In genomic region chr6:43575105-43575771, GRCh38 we compare ENCODE assay signal across 1 cellular context.
TF ChIP-seq lines count a peak whose summit lies in the region.

No MANE protein-coding gene starts in this region.

TF ChIP-seq in HepG2, 621 proteins besides CTCF, POLR2A, EP300 and RAD21 (continued from another document and continues in another):
- TF ChIP-seq, protein P1, sequence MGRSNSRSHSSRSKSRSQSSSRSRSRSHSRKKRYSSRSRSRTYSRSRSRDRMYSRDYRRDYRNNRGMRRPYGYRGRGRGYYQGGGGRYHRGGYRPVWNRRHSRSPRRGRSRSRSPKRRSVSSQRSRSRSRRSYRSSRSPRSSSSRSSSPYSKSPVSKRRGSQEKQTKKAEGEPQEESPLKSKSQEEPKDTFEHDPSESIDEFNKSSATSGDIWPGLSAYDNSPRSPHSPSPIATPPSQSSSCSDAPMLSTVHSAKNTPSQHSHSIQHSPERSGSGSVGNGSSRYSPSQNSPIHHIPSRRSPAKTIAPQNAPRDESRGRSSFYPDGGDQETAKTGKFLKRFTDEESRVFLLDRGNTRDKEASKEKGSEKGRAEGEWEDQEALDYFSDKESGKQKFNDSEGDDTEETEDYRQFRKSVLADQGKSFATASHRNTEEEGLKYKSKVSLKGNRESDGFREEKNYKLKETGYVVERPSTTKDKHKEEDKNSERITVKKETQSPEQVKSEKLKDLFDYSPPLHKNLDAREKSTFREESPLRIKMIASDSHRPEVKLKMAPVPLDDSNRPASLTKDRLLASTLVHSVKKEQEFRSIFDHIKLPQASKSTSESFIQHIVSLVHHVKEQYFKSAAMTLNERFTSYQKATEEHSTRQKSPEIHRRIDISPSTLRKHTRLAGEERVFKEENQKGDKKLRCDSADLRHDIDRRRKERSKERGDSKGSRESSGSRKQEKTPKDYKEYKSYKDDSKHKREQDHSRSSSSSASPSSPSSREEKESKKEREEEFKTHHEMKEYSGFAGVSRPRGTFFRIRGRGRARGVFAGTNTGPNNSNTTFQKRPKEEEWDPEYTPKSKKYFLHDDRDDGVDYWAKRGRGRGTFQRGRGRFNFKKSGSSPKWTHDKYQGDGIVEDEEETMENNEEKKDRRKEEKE (IDR thresholded peaks at IDR 0.05), result no peak
- TF ChIP-seq ZNF580 (CRISPR knock-in tag; IDR thresholded peaks at IDR 0.05; ENCODE audit: borderline replicate concordance, low read depth) (peak; percentile 8; the same call in 1 of the 2 replicates), CBFB (CRISPR knock-in tag; IDR thresholded peaks at IDR 0.05) (no peak), ZNF607 (CRISPR knock-in tag; IDR thresholded peaks at IDR 0.05; ENCODE audit: borderline replicate concordance) (no peak), CREB3 (CRISPR knock-in tag; IDR thresholded peaks at IDR 0.05) (no peak), ZNF296 (CRISPR knock-in tag; conservative IDR thresholded peaks at IDR 0.05) (peak; percentile 88; the same call in 1 of the 2 replicates), TP53 (CRISPR knock-in tag; conservative IDR thresholded peaks at IDR 0.05) (0 out of 2 replicates have a peak, but pooled peaks have one; percentile 44), MIXL1 (CRISPR knock-in tag; IDR thresholded peaks at IDR 0.05) (no peak), ZNF121 (CRISPR knock-in tag; IDR thresholded peaks at IDR 0.05) (peak; percentile 47; the same call in 1 of the 2 replicates), U2AF1 (optimal IDR thresholded peaks at IDR 0.05; ENCODE audit: low read depth, low read length) (peak; percentile 65), ZNF660 (CRISPR knock-in tag; IDR thresholded peaks at IDR 0.05; ENCODE audit: borderline replicate concordance, low read depth) (0 out of 2 replicates have a peak, but pooled peaks have one; percentile 88), NFAT5 (CRISPR knock-in tag; IDR thresholded peaks at IDR 0.05) (peak; percentile 90; the same call in 1 of the 2 replicates), ZNF18 (CRISPR knock-in tag; IDR thresholded peaks at IDR 0.05; ENCODE audit: insufficient replicate concordance) (peak; percentile 63), ZNF326 (CRISPR knock-in tag; IDR thresholded peaks at IDR 0.05; ENCODE audit: borderline replicate concordance) (no peak), CCDC6 (CRISPR knock-in tag; IDR thresholded peaks at IDR 0.05) (peak; percentile 92; the same call in 1 of the 2 replicates), KLF11 (CRISPR knock-in tag; IDR thresholded peaks at IDR 0.05) (0 out of 2 replicates have a peak, but pooled peaks have one; percentile 40)
- TF ChIP-seq, protein P2, sequence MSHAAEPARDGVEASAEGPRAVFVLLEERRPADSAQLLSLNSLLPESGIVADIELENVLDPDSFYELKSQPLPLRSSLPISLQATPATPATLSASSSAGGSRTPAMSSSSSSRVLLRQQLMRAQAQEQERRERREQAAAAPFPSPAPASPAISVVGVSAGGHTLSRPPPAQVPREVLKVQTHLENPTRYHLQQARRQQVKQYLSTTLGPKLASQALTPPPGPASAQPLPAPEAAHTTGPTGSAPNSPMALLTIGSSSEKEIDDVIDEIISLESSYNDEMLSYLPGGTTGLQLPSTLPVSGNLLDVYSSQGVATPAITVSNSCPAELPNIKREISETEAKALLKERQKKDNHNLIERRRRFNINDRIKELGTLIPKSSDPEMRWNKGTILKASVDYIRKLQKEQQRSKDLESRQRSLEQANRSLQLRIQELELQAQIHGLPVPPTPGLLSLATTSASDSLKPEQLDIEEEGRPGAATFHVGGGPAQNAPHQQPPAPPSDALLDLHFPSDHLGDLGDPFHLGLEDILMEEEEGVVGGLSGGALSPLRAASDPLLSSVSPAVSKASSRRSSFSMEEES (CRISPR knock-in tag; IDR thresholded peaks at IDR 0.05), result no peak; the same call in 1 of the 2 replicates
- TF ChIP-seq, protein P3, sequence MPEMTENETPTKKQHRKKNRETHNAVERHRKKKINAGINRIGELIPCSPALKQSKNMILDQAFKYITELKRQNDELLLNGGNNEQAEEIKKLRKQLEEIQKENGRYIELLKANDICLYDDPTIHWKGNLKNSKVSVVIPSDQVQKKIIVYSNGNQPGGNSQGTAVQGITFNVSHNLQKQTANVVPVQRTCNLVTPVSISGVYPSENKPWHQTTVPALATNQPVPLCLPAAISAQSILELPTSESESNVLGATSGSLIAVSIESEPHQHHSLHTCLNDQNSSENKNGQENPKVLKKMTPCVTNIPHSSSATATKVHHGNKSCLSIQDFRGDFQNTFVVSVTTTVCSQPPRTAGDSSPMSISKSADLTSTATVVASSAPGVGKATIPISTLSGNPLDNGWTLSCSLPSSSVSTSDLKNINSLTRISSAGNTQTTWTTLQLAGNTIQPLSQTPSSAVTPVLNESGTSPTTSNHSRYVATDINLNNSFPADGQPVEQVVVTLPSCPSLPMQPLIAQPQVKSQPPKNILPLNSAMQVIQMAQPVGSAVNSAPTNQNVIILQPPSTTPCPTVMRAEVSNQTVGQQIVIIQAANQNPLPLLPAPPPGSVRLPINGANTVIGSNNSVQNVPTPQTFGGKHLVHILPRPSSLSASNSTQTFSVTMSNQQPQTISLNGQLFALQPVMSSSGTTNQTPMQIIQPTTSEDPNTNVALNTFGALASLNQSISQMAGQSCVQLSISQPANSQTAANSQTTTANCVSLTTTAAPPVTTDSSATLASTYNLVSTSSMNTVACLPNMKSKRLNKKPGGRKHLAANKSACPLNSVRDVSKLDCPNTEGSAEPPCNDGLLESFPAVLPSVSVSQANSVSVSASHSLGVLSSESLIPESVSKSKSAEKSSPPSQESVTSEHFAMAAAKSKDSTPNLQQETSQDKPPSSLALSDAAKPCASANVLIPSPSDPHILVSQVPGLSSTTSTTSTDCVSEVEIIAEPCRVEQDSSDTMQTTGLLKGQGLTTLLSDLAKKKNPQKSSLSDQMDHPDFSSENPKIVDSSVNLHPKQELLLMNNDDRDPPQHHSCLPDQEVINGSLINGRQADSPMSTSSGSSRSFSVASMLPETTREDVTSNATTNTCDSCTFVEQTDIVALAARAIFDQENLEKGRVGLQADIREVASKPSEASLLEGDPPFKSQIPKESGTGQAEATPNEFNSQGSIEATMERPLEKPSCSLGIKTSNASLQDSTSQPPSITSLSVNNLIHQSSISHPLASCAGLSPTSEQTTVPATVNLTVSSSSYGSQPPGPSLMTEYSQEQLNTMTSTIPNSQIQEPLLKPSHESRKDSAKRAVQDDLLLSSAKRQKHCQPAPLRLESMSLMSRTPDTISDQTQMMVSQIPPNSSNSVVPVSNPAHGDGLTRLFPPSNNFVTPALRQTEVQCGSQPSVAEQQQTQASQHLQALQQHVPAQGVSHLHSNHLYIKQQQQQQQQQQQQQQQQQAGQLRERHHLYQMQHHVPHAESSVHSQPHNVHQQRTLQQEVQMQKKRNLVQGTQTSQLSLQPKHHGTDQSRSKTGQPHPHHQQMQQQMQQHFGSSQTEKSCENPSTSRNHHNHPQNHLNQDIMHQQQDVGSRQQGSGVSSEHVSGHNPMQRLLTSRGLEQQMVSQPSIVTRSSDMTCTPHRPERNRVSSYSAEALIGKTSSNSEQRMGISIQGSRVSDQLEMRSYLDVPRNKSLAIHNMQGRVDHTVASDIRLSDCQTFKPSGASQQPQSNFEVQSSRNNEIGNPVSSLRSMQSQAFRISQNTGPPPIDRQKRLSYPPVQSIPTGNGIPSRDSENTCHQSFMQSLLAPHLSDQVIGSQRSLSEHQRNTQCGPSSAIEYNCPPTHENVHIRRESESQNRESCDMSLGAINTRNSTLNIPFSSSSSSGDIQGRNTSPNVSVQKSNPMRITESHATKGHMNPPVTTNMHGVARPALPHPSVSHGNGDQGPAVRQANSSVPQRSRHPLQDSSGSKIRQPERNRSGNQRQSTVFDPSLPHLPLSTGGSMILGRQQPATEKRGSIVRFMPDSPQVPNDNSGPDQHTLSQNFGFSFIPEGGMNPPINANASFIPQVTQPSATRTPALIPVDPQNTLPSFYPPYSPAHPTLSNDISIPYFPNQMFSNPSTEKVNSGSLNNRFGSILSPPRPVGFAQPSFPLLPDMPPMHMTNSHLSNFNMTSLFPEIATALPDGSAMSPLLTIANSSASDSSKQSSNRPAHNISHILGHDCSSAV (CRISPR knock-in tag; IDR thresholded peaks at IDR 0.05; ENCODE audit: borderline replicate concordance), result peak; percentile 89
- TF ChIP-seq, protein P4, sequence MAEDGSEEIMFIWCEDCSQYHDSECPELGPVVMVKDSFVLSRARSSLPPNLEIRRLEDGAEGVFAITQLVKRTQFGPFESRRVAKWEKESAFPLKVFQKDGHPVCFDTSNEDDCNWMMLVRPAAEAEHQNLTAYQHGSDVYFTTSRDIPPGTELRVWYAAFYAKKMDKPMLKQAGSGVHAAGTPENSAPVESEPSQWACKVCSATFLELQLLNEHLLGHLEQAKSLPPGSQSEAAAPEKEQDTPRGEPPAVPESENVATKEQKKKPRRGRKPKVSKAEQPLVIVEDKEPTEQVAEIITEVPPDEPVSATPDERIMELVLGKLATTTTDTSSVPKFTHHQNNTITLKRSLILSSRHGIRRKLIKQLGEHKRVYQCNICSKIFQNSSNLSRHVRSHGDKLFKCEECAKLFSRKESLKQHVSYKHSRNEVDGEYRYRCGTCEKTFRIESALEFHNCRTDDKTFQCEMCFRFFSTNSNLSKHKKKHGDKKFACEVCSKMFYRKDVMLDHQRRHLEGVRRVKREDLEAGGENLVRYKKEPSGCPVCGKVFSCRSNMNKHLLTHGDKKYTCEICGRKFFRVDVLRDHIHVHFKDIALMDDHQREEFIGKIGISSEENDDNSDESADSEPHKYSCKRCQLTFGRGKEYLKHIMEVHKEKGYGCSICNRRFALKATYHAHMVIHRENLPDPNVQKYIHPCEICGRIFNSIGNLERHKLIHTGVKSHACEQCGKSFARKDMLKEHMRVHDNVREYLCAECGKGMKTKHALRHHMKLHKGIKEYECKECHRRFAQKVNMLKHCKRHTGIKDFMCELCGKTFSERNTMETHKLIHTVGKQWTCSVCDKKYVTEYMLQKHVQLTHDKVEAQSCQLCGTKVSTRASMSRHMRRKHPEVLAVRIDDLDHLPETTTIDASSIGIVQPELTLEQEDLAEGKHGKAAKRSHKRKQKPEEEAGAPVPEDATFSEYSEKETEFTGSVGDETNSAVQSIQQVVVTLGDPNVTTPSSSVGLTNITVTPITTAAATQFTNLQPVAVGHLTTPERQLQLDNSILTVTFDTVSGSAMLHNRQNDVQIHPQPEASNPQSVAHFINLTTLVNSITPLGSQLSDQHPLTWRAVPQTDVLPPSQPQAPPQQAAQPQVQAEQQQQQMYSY (CRISPR knock-in tag; IDR thresholded peaks at IDR 0.05), result 0 out of 2 replicates have a peak, but pooled peaks have one; percentile 44
